ENCODE assay signal across 8 cellular contexts in the genomic region with DNA sequence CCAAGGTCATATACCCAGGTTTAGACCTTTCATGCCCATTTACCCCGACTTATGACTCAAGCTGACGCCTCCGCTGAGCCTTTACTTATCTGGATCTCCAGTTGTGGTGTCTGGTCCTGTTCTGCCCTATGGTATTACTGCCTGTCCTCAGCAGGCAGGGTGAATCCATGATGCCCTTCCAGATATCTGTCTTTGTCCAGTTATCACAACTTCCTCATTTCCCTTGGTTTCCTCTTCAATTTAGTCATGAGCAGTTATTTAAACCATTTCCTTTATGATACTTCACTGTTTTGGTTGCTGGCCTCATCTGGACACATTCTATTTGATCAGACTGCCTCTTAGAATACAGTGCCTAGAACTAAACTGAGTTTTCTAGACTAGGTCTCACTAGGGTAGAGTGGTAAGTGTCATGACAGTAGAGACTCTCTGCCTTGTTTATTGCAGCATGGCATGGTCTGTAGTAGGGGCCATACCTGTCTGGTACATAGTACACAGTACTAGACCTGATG.
A peak's percentile ranks its signal among the peaks of the same experiment; 100 is the strongest.
DNase-seq lines count a peak whose midpoint lies in the region; ATAC-seq and TF ChIP-seq lines count a peak whose summit lies in the region.
"Had no signal": no experiment of that assay in that cellular context is flagged by ENCODE, and none has a peak within 500 bp of the region (broad histone marks: within the 10 kb centered on the region; RNA-seq: fewer than 3 reads in every experiment).

No MANE protein-coding gene starts in this region.

- peak; percentile 17 for TF ChIP-seq POLR2A in GM18951 (IDR thresholded peaks at IDR 0.05; ENCODE audit: extremely low read depth, insufficient read depth, insufficient read length)

- H3K9me3 Mint-ChIP-seq in natural killer cell: no peaks in the 10 kb centered on the region

- TF ChIP-seq CTCF in natural killer cell (IDR thresholded peaks at IDR 0.05): no peak

- H3K36me3 Mint-ChIP-seq in natural killer cell: no peaks in the 10 kb centered on the region

- H3K27ac Mint-ChIP-seq in natural killer cell: peak overlapping the region; percentile 10 to 47

- ATAC-seq in HG02798 (IDR thresholded peaks at IDR 0.05; ENCODE audit: poor library complexity, unreplicated experiment) (peak; percentile 49), natural killer cell (peak in 2 of 3 donors; percentile 43 to 55)
- ATAC-seq: PC-3 had no signal

- no peaks in the 10 kb centered on the region for H3K27me3 Mint-ChIP-seq in natural killer cell (ENCODE audit: low read depth in 2 of 2)

- in situ Hi-C loops in GM18951 (cut with MboI; ENCODE audit: low sequenced_read_pairs, unreplicated experiment): no loop called here

- peaks cover 13 to 15% of the 10 kb centered on the region in 2 donors for H3K4me1 Mint-ChIP-seq in natural killer cell

- DNase-seq in OCI-M2 (lab: John Stamatoyannopoulos, UW; ENCODE audit: unreplicated experiment): peak; percentile 80
- no peak for DNase-seq in natural killer cell
- no peak for DNase-seq in NCI-H524 treated with DMSO at 0.1 percent for 48 hours (lab: John Stamatoyannopoulos, UW)
- DNase-seq in SK-N-DZ (ENCODE audit: low spot score): no peak
- no peak for DNase-seq in occipital lobe (lab: John Stamatoyannopoulos, UW)

- no peak overlapping the region for H3K4me3 Mint-ChIP-seq in natural killer cell

- intact Hi-C loops in natural killer cell (cut with micrococcal nuclease): no loop called here
